In the genomic region with DNA sequence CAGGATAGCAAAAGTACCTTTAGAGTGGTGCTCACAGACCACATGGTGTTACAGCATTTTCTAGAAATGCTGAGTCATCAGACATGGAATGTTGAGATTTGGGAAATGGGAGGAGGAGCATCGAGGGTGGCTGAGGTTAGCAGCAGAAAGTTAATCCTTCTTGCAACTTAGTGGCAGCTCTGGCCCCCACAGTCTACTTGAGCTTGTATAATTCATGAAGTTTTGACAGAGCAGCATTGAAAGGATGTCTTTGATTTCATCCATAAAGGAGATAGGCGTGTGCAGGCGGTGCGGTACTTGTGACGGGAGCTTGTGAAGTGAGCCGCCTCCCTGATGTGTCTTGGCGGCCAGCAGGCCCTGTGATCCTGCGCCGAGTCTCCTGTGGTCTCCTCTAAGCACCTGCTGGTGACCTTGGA, we compare ENCODE assay signal across 15 cellular contexts.
DNase-seq lines count a peak whose midpoint lies in the region; ATAC-seq, FAIRE-seq and TF ChIP-seq lines count a peak whose summit lies in the region.
"Had no signal": no experiment of that assay in that cellular context is flagged by ENCODE, and none has a peak within 500 bp of the region (broad histone marks: within the 10 kb centered on the region; RNA-seq: fewer than 3 reads in every experiment).

No MANE protein-coding gene starts in this region.

- H3K4me2 ChIP-seq in GM23248 (ENCODE audit: unreplicated experiment) (no peak overlapping the region), astrocyte (ENCODE audit: low read length) (peak overlapping the region; percentile 45), smooth muscle cell (peak overlapping the region; percentile 45)

- H3K9me2 ChIP-seq in GM23248 (ENCODE audit: insufficient read depth): no peaks in the 10 kb centered on the region

- H3K4me1 ChIP-seq in GM23248 (ENCODE audit: insufficient read depth) (peaks cover 11% of the 10 kb centered on the region), astrocyte (ENCODE audit: insufficient read depth, low read length) (peaks cover 27% of the 10 kb centered on the region), smooth muscle cell (ENCODE audit: low read depth) (peaks cover 12% of the 10 kb centered on the region)

- H3K9me3 Mint-ChIP-seq in astrocyte (ENCODE audit: unreplicated experiment): peaks cover 19% of the 10 kb centered on the region

- TF ChIP-seq CTCF in astrocyte (IDR thresholded peaks at IDR 0.05; ENCODE audit: insufficient read depth, low read depth, low read length) (no peak), smooth muscle cell (IDR thresholded peaks at IDR 0.05; ENCODE audit: borderline replicate concordance, insufficient read depth, poor library complexity, severe bottlenecking) (no peak)

- H3F3A ChIP-seq in GM23248 (ENCODE audit: insufficient read depth) (no peaks in the 10 kb centered on the region), smooth muscle cell (ENCODE audit: low read depth) (no peaks in the 10 kb centered on the region)

- H3K4me3 Mint-ChIP-seq in astrocyte (ENCODE audit: unreplicated experiment): no peak overlapping the region

- intact Hi-C loops in left ventricle myocardium superior (cut with micrococcal nuclease): no loop called here

- 90 to 91% methylated on average over 9 of the region's 9 CpGs for WGBS in GM23248 (ENCODE audit: low coverage in 1 of 2, low lambda C conversion rate in 2 of 2, missing lambda C conversion rate in 2 of 2), 2 experiments
- 64% methylated on average over 9 of the region's 9 CpGs for WGBS in smooth muscle cell (ENCODE audit: low lambda C conversion rate)

- no peaks in the 10 kb centered on the region for H3K79me2 ChIP-seq in GM23248 (ENCODE audit: insufficient read depth)
- H3K79me2 ChIP-seq in astrocyte (ENCODE audit: insufficient read depth, low read length): peaks cover 4% of the 10 kb centered on the region
- H3K79me2 ChIP-seq in smooth muscle cell (ENCODE audit: low read depth): no peaks in the 10 kb centered on the region

- ATAC-seq in left ventricle myocardium superior (no peak), GM19463 (IDR thresholded peaks at IDR 0.05; ENCODE audit: unreplicated experiment) (no peak), HG03469 (IDR thresholded peaks at IDR 0.05; ENCODE audit: unreplicated experiment) (no peak)

- H3K9ac ChIP-seq in GM23248: no peak overlapping the region
- H3K9ac ChIP-seq in astrocyte (ENCODE audit: low read length): no peak overlapping the region
- H3K9ac ChIP-seq in smooth muscle cell (ENCODE audit: low read depth): no peak overlapping the region

- DNase-seq in GM23248 (peak; percentile 72), astrocyte (ENCODE audit: low read depth) (peak; percentile 85), glomerular visceral epithelial cell (ENCODE audit: extremely low spot score) (peak; percentile 11), smooth muscle cell (lab: John Stamatoyannopoulos, UW; ENCODE audit: unreplicated experiment) (no peak), left ventricle myocardium superior (no peak), NCI-H1436 (lab: John Stamatoyannopoulos, UW) (no peak)
- DNase-seq: activated CD4-positive, alpha-beta T cell treated with anti-CD3 and anti-CD28 coated beads for 4 hours; MM.1S; NCI-H345; right cardiac atrium had no signal

- no peaks in the 10 kb centered on the region for H3K9me3 ChIP-seq in GM23248 (ENCODE audit: low read depth)
- peaks cover 4% of the 10 kb centered on the region for H3K9me3 ChIP-seq in astrocyte (ENCODE audit: insufficient read depth, low read depth, low read length)
- H3K9me3 ChIP-seq in smooth muscle cell (replicated peaks; ENCODE audit: low read depth): no peaks in the 10 kb centered on the region

- no peaks in the 10 kb centered on the region for H4K20me1 ChIP-seq in GM23248 (ENCODE audit: insufficient read depth)
- H4K20me1 ChIP-seq in astrocyte (ENCODE audit: insufficient read depth, low read length): peaks cover 14% of the 10 kb centered on the region
- peaks cover 25% of the 10 kb centered on the region for H4K20me1 ChIP-seq in smooth muscle cell (ENCODE audit: low read depth)

- H3K27me3 ChIP-seq in GM23248 (replicated peaks; ENCODE audit: insufficient read depth) (no peaks in the 10 kb centered on the region), astrocyte (ENCODE audit: insufficient read depth, low read length) (no peaks in the 10 kb centered on the region), smooth muscle cell (ENCODE audit: low read depth) (no peaks in the 10 kb centered on the region)

- H3K4me3 ChIP-seq in GM23248 (no peak overlapping the region), astrocyte (ENCODE audit: insufficient read depth, low read depth, low read length) (no peak overlapping the region), smooth muscle cell (no peak overlapping the region)

- in situ Hi-C loops in GM23248 (cut with MboI): no loop called here

- no peak overlapping the region for H3K27ac ChIP-seq in GM23248
- H3K27ac ChIP-seq in astrocyte (ENCODE audit: low read depth, low read length): no peak overlapping the region
- H3K27ac ChIP-seq in smooth muscle cell (ENCODE audit: low read depth): peak overlapping the region; percentile 9
- H3K27ac ChIP-seq: epithelial cell of prostate, HL-60 had no signal

- peaks cover 11% of the 10 kb centered on the region for H3K36me3 Mint-ChIP-seq in astrocyte (ENCODE audit: low read depth, unreplicated experiment)

- peak overlapping the region; percentile 70 for H3K27ac Mint-ChIP-seq in astrocyte (ENCODE audit: unreplicated experiment)

- H2AFZ ChIP-seq in GM23248 (no peak overlapping the region), astrocyte (ENCODE audit: low read depth, low read length) (no peak overlapping the region), smooth muscle cell (ENCODE audit: low read depth) (no peak overlapping the region)

- H3K4me1 Mint-ChIP-seq in astrocyte (ENCODE audit: low read depth, unreplicated experiment): peaks cover 41% of the 10 kb centered on the region

- no peaks in the 10 kb centered on the region for H3K36me3 ChIP-seq in GM23248 (ENCODE audit: low read depth)
- no peaks in the 10 kb centered on the region for H3K36me3 ChIP-seq in astrocyte (ENCODE audit: insufficient read depth, low read length)
- H3K36me3 ChIP-seq in smooth muscle cell (ENCODE audit: low read depth): no peaks in the 10 kb centered on the region

- peak; percentile 54 for FAIRE-seq in astrocyte (lab: Jason Lieb, UNC)
- FAIRE-seq: D721Med had no signal

- H3K27me3 Mint-ChIP-seq in astrocyte (ENCODE audit: low read depth, unreplicated experiment): no peaks in the 10 kb centered on the region

Comparison
In these comparisons a context has a peak if more than half of its experiments do, and no peak if none do; other contexts are left out.
1. DNase-seq: peak in GM23248 (single experiment), astrocyte (single experiment) and glomerular visceral epithelial cell (single experiment); none in smooth muscle cell (single experiment), left ventricle myocardium superior (single experiment) and NCI-H1436 (single experiment).